11 cellular contexts compared by ENCODE assay signal in the genomic region with DNA sequence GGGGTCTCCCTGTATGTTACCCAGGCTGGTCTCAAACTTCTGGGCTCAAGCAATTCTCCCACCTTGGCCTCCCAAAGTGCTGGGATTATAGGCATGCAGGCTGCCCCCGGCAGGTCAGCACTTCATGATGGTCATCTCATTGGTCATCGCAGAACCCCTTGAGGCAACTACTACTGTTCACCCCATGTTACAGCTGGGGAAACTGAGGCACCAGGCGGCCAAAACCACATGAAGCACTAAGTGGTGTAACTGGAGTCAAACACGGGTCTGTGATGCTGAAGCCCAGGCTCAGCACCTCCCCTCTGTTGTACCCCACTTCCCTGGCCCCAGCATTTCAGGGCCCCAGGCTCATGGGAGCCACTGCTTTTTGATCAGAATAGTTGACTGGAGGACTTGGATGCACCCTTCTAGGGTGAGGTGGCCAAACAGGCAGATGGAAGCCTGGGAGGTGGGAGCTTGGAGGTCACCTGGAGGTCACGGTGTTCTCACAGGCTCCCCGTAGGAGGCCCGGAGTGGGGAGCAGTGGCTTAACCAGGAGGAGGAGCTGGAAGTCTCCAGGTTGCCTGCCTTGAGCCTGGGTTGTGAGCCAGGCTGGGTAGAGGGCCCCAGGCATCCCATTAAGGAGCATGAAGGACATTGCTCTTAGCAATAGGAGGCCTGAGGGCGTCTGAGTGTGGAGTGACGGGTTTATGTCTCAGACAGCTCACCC. TPM values are rescaled to one million over a fixed set of nuclear protein-coding genes. Genes with fewer than 3 reads are reported as not detected.
A peak's percentile ranks its signal among the peaks of the same experiment; 100 is the strongest.
DNase-seq lines count a peak whose midpoint lies in the region; ATAC-seq, FAIRE-seq and TF ChIP-seq lines count a peak whose summit lies in the region.
"Had no signal": no experiment of that assay in that cellular context is flagged by ENCODE, and none has a peak within 500 bp of the region (broad histone marks: within the 10 kb centered on the region; RNA-seq: fewer than 3 reads in every experiment).

No MANE protein-coding gene starts in this region.

- POLR2A ChIA-PET in activated CD8-positive, alpha-beta T cell treated with anti-CD3 and anti-CD28 coated beads for 36 hours (lab: Charles Lee) = no interaction called here
- POLR2A ChIA-PET in WTC11 (lab: Charles Lee) = no interaction called here

- peaks cover 59% of the 10 kb centered on the region for H3K4me1 Mint-ChIP-seq in astrocyte (ENCODE audit: low read depth, unreplicated experiment)
- peaks cover 9% of the 10 kb centered on the region for H3K4me1 Mint-ChIP-seq in activated CD8-positive, alpha-beta T cell treated with anti-CD3 and anti-CD28 coated beads for 36 hours (ENCODE audit: low read depth)
- H3K4me1 Mint-ChIP-seq in WTC11 = peaks cover 17% of the 10 kb centered on the region

- H3K4me2 ChIP-seq in astrocyte (ENCODE audit: low read length) = peak overlapping the region; percentile 29
- H3K4me2 ChIP-seq in keratinocyte (ENCODE audit: control insufficient read depth, extremely low read depth, insufficient read depth, low read depth, low read length) = no peak overlapping the region

- intact Hi-C loops in activated CD8-positive, alpha-beta T cell treated with anti-CD3 and anti-CD28 coated beads for 36 hours (cut with micrococcal nuclease) = no loop called here

- H3K36me3 Mint-ChIP-seq in astrocyte (ENCODE audit: low read depth, unreplicated experiment) = peaks cover 13% of the 10 kb centered on the region
- H3K36me3 Mint-ChIP-seq in activated CD8-positive, alpha-beta T cell treated with anti-CD3 and anti-CD28 coated beads for 36 hours (ENCODE audit: low read depth) = peaks cover 5% of the 10 kb centered on the region
- peaks cover 32% of the 10 kb centered on the region for H3K36me3 Mint-ChIP-seq in WTC11

- H3K27ac ChIP-seq in astrocyte (ENCODE audit: low read depth, low read length) = peak overlapping the region; percentile 100
- H3K27ac ChIP-seq in keratinocyte (ENCODE audit: control insufficient read depth, insufficient read depth, low read length) = peak overlapping the region; percentile 89
- peak overlapping the region in 11 of 21 experiments; percentile 1 to 91 (median 85) for H3K27ac ChIP-seq in skin epidermis

- H3K27me3 ChIP-seq in astrocyte (ENCODE audit: insufficient read depth, low read length) = no peaks in the 10 kb centered on the region
- no peaks in the 10 kb centered on the region for H3K27me3 ChIP-seq in keratinocyte (ENCODE audit: control insufficient read depth, extremely low read depth, insufficient read depth, low read length)

- H3K9me3 Mint-ChIP-seq in astrocyte (ENCODE audit: unreplicated experiment) (no peaks in the 10 kb centered on the region), WTC11 (no peaks in the 10 kb centered on the region)
- no peaks in the 10 kb centered on the region for H3K9me3 Mint-ChIP-seq in activated CD8-positive, alpha-beta T cell treated with anti-CD3 and anti-CD28 coated beads for 36 hours

- H3K4me3 Mint-ChIP-seq in astrocyte (ENCODE audit: unreplicated experiment) (no peak overlapping the region), WTC11 (no peak overlapping the region)
- no peak overlapping the region for H3K4me3 Mint-ChIP-seq in activated CD8-positive, alpha-beta T cell treated with anti-CD3 and anti-CD28 coated beads for 36 hours

- dilution Hi-C loops in keratinocyte (cut with MboI; ENCODE audit: extremely low pct_ligation_motif_present, low sequenced_read_pairs) = no loop called here

- no peaks in the 10 kb centered on the region for H3K36me3 ChIP-seq in astrocyte (ENCODE audit: insufficient read depth, low read length)
- H3K36me3 ChIP-seq in keratinocyte (ENCODE audit: control insufficient read depth in 2 of 2, extremely low read depth in 1 of 2, insufficient read depth in 2 of 2, low read length in 2 of 2) = peaks cover 6 to 18% of the 10 kb centered on the region in 2 experiments

- H3K9me3 ChIP-seq in astrocyte (ENCODE audit: insufficient read depth, low read depth, low read length) (no peaks in the 10 kb centered on the region), keratinocyte (ENCODE audit: control insufficient read depth, low read depth, low read length) (no peaks in the 10 kb centered on the region)

- H3K9ac ChIP-seq in astrocyte (ENCODE audit: low read length) = peak overlapping the region; percentile 90
- peak overlapping the region; percentile 35 for H3K9ac ChIP-seq in keratinocyte (ENCODE audit: control insufficient read depth, extremely low read depth, insufficient read depth, low read length)

- H3K4me1 ChIP-seq in astrocyte (ENCODE audit: insufficient read depth, low read length) (peaks cover 91% of the 10 kb centered on the region), keratinocyte (ENCODE audit: control insufficient read depth, extremely low read depth, insufficient read depth, low read length) (peaks cover 62% of the 10 kb centered on the region)

- H3K27ac Mint-ChIP-seq in astrocyte (ENCODE audit: unreplicated experiment) (peak overlapping the region; percentile 92), WTC11 (no peak overlapping the region; the same call in 1 of the 2 replicates)
- H3K27ac Mint-ChIP-seq in activated CD8-positive, alpha-beta T cell treated with anti-CD3 and anti-CD28 coated beads for 36 hours = no peak overlapping the region

- no peaks in the 10 kb centered on the region for H3K9me1 ChIP-seq in keratinocyte (ENCODE audit: control insufficient read depth, extremely low read depth, insufficient read depth, low read length)

- H3K4me3 ChIP-seq in astrocyte (ENCODE audit: insufficient read depth, low read depth, low read length) (no peak overlapping the region), keratinocyte (ENCODE audit: control insufficient read depth in 2 of 3, extremely low read depth in 1 of 3, insufficient read depth in 2 of 3, low read depth in 1 of 3, low read length in 3 of 3) (no peak overlapping the region), skin epidermis (no peak overlapping the region)

- H3K79me2 ChIP-seq in astrocyte (ENCODE audit: insufficient read depth, low read length) = peaks cover 7% of the 10 kb centered on the region
- H3K79me2 ChIP-seq in keratinocyte (ENCODE audit: control insufficient read depth, insufficient read depth, low read length) = no peaks in the 10 kb centered on the region

- FAIRE-seq in astrocyte (lab: Jason Lieb, UNC) = no peak
- FAIRE-seq in keratinocyte (lab: Jason Lieb, UNC) = no peak

- H3K27me3 Mint-ChIP-seq in astrocyte (ENCODE audit: low read depth, unreplicated experiment) = no peaks in the 10 kb centered on the region
- H3K27me3 Mint-ChIP-seq in activated CD8-positive, alpha-beta T cell treated with anti-CD3 and anti-CD28 coated beads for 36 hours = no peaks in the 10 kb centered on the region
- H3K27me3 Mint-ChIP-seq in WTC11 (ENCODE audit: low read depth) = no peaks in the 10 kb centered on the region

- TF ChIP-seq CTCF in astrocyte (IDR thresholded peaks at IDR 0.05; ENCODE audit: insufficient read depth, low read depth, low read length) = no peak
- TF ChIP-seq CTCF in keratinocyte (optimal IDR thresholded peaks at IDR 0.05 in 1 of 3, IDR thresholded peaks at IDR 0.05 in 1 of 3, conservative IDR thresholded peaks at IDR 0.05 in 1 of 3; ENCODE audit: extremely low read depth in 1 of 3, insufficient read depth in 2 of 3, low read length in 3 of 3) = no peak
- no peak for TF ChIP-seq CTCF in activated CD8-positive, alpha-beta T cell treated with anti-CD3 and anti-CD28 coated beads for 36 hours (IDR thresholded peaks at IDR 0.05)
- TF ChIP-seq CTCF in WTC11 (IDR thresholded peaks at IDR 0.05) = no peak

- peak; percentile 42 for DNase-seq in GM04503 (ENCODE audit: low read depth)
- peak; percentile 57 for DNase-seq in astrocyte (ENCODE audit: low read depth)
- no peak for DNase-seq in keratinocyte (ENCODE audit: low read depth, low spot score)
- DNase-seq in activated CD8-positive, alpha-beta T cell treated with anti-CD3 and anti-CD28 coated beads for 36 hours = no peak
- DNase-seq in NCI-H2107 (lab: John Stamatoyannopoulos, UW) = no peak
- no peak for DNase-seq in NCI-H2081 treated with DMSO at 0.1 percent for 48 hours (lab: John Stamatoyannopoulos, UW)
- DNase-seq in WTC11 (ENCODE audit: low spot score) = no peak
- DNase-seq: activated naive CD4-positive, alpha-beta T cell treated with Interleukin-2 at 50 U/mL for 16 hours; NCI-H1436 treated with DMSO at 0.1 percent for 48 hours; stimulated activated CD4-positive, alpha-beta T cell treated with anti-CD3 and anti-CD28 coated beads, Interleukin-2, amount 100 ng/mL, for 48 hours had no signal

- H4K20me1 ChIP-seq in astrocyte (ENCODE audit: insufficient read depth, low read length) = no peaks in the 10 kb centered on the region
- no peaks in the 10 kb centered on the region for H4K20me1 ChIP-seq in keratinocyte (ENCODE audit: control insufficient read depth, extremely low read depth, insufficient read depth, low read length)

- no peak overlapping the region for H2AFZ ChIP-seq in astrocyte (ENCODE audit: low read depth, low read length)
- H2AFZ ChIP-seq in keratinocyte (ENCODE audit: control insufficient read depth, low read length) = no peak overlapping the region

- CTCF ChIA-PET in activated CD8-positive, alpha-beta T cell treated with anti-CD3 and anti-CD28 coated beads for 36 hours (lab: Charles Lee) = interaction anchor here (0.7 kb wide), 1 partner anchor 188 kb away, joined by 4 read pairs; no protein-coding TSS in a partner anchor
- CTCF ChIA-PET in WTC11 (lab: Charles Lee) = interaction anchor here (0.8 to 1.0 kb wide), 3 partner anchors 17 to 187 kb away, joined by 3 to 5 read pairs (median 4); no protein-coding TSS in a partner anchor

- ATAC-seq in activated CD8-positive, alpha-beta T cell treated with anti-CD3 and anti-CD28 coated beads for 36 hours = no peak
- ATAC-seq in WTC11 = no peak

TF ChIP-seq in WTC11, 78 proteins besides CTCF, POLR2A, EP300 and RAD21 (continues in another document):
- TF ChIP-seq KAT7 (CRISPR knock-in tag; IDR thresholded peaks at IDR 0.05; ENCODE audit: borderline replicate concordance) (no peak), ZMAT4 (CRISPR knock-in tag; IDR thresholded peaks at IDR 0.05) (no peak)

RNA-seq across cellular contexts. Expression of gene RPL26L1, which starts 57.3 kb away (rescaled TPM):
- total RNA-seq in astrocyte (50.6 and 54.3 TPM in 2 replicates), WTC11 (2021) (46.2 to 52.2 TPM (median 51.9 TPM) in 3 replicates)
- polyA plus RNA-seq in keratinocyte = 89.8 to 111 TPM (median 102 TPM) in 3 replicates
- polyA plus RNA-seq in keratinocyte (2011; ENCODE audit: low read depth) = 79.6 TPM
- 92.1 and 108 TPM in 2 replicates for polyA plus RNA-seq in keratinocyte (2011; cell fraction: cytosol; rRNA removed)
- polyA plus RNA-seq in keratinocyte (2011; cell fraction: nucleus; rRNA removed) = 40.1 and 47.0 TPM in 2 replicates
- 71.7 and 90.1 TPM in 2 replicates for polyA plus RNA-seq in keratinocyte (2012; ENCODE audit: low replicate concordance)
- 19.7 to 55.3 TPM (median 50.3 TPM) in 3 replicates for polyA minus RNA-seq in keratinocyte
- polyA minus RNA-seq in keratinocyte (2011; cell fraction: cytosol; rRNA and poly(A)+ RNA removed) = 13.2 TPM
- polyA minus RNA-seq in keratinocyte (2011; cell fraction: nucleus; rRNA and poly(A)+ RNA removed) = 7.3 and 8.3 TPM in 2 replicates
- 10 to 100 TPM; 72.9 to 74.9 TPM for total RNA-seq in activated CD8-positive, alpha-beta T cell treated with anti-CD3 and anti-CD28 coated beads for 36 hours

Comparison
In these comparisons a context has a peak if more than half of its experiments do, and no peak if none do; other contexts are left out.
1. DNase-seq: peak in GM04503 (single experiment) and astrocyte (single experiment); none in keratinocyte (single experiment), activated CD8-positive, alpha-beta T cell treated with anti-CD3 and anti-CD28 coated beads for 36 hours (single experiment), NCI-H2107 (single experiment), NCI-H2081 treated with DMSO at 0.1 percent for 48 hours (single experiment) and WTC11 (single experiment).
2. Peak in every context shown above with its lines, with median percentiles within 50 percentile points of each other: H3K27ac ChIP-seq.